Comparison of ENCODE assay signal across 10 cellular contexts in the genomic region with DNA sequence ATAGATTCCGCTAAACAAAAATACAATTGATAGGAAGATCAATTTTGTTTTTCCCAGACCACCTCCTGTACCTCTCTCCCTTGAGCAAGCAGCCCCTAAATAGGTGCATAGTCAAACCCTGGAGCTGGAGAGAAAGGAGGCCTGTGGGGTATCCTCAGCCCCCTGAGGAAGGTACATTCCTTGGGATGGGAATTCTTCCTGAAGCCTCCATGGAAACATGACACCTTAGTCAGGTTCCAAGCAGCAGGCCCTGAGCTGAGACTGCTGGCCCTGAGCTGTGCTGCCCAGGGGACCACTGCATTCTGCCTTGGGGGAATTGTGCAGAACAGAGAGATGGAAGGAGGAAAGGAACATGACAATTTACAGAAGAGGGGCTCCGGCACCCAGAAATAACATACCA. TPM values are rescaled to one million over a fixed set of nuclear protein-coding genes. Genes with fewer than 3 reads are reported as not detected.
DNase-seq lines count a peak whose midpoint lies in the region; ATAC-seq and TF ChIP-seq lines count a peak whose summit lies in the region.
"Had no signal": no experiment of that assay in that cellular context is flagged by ENCODE, and none has a peak within 500 bp of the region (broad histone marks: within the 10 kb centered on the region; RNA-seq: fewer than 3 reads in every experiment).

No MANE protein-coding gene starts in this region.

- peak overlapping the region; percentile 34; the same call in 1 of the 2 replicates for H3K27ac ChIP-seq in PC-9

- H3K27me3 ChIP-seq in PC-9 (ENCODE audit: insufficient read depth, low read depth) = no peaks in the 10 kb centered on the region
- H3K27me3 ChIP-seq in skeletal muscle satellite cell (ENCODE audit: control insufficient read depth, insufficient read depth, low read length) = no peaks in the 10 kb centered on the region

- H3K36me3 ChIP-seq in PC-9 (ENCODE audit: low read depth) (peaks cover 47% of the 10 kb centered on the region), skeletal muscle satellite cell (ENCODE audit: insufficient read depth, low read length) (peaks cover 28% of the 10 kb centered on the region)

- POLR2A ChIA-PET in PC-9 (lab: Charles Lee; ENCODE audit: unreplicated experiment) = no interaction called here

- DNase-seq in activated T-cell treated with anti-CD3 and anti-CD28 coated beads, Interleukin-2, amount 50 U/mL, for 4 hours = no peak
- no peak for DNase-seq in activated T-cell treated with anti-CD3 and anti-CD28 coated beads, Interleukin-2, amount 50 U/mL, for 1 hour
- no peak for DNase-seq in PC-9
- DNase-seq in endothelial cell (ENCODE audit: low spot score) = peak; percentile 13
- no peak for DNase-seq in cerebellum (ENCODE audit: low spot score)
- DNase-seq in UCSD-AML1 (lab: John Stamatoyannopoulos, UW; ENCODE audit: unreplicated experiment) = no peak
- DNase-seq: NCI-H146 had no signal

- no peaks in the 10 kb centered on the region for H3K27me3 Mint-ChIP-seq in activated T-cell treated with anti-CD3 and anti-CD28 coated beads, Interleukin-2, amount 50 U/mL, for 4 hours (ENCODE audit: low read depth)
- H3K27me3 Mint-ChIP-seq in endothelial cell (ENCODE audit: unreplicated experiment) = peaks cover 4% of the 10 kb centered on the region

- no peak overlapping the region for H3K4me3 ChIP-seq in PC-9
- no peak overlapping the region for H3K4me3 ChIP-seq in skeletal muscle satellite cell (ENCODE audit: low read length)

- BruUV-seq in PC-9 (replicated peaks; lab: Mats Ljungman, UMichigan) = no TSS peak

- no peaks in the 10 kb centered on the region for H3K9me3 Mint-ChIP-seq in activated T-cell treated with anti-CD3 and anti-CD28 coated beads, Interleukin-2, amount 50 U/mL, for 4 hours
- no peaks in the 10 kb centered on the region for H3K9me3 Mint-ChIP-seq in endothelial cell (ENCODE audit: unreplicated experiment)

- peaks cover 69% of the 10 kb centered on the region for H3K4me1 Mint-ChIP-seq in activated T-cell treated with anti-CD3 and anti-CD28 coated beads, Interleukin-2, amount 50 U/mL, for 4 hours (ENCODE audit: low read depth)
- peaks cover 46% of the 10 kb centered on the region for H3K4me1 Mint-ChIP-seq in endothelial cell (ENCODE audit: unreplicated experiment)

- CTCF ChIA-PET in PC-9 (lab: Charles Lee) = no interaction called here

- TF ChIP-seq CTCF in PC-9 (conservative IDR thresholded peaks at IDR 0.05) (no peak), endothelial cell (IDR thresholded peaks at IDR 0.05; ENCODE audit: unreplicated experiment) (no peak)

- H3K9me2 ChIP-seq in PC-9 (ENCODE audit: insufficient read depth) = no peaks in the 10 kb centered on the region

- H3K4me3 Mint-ChIP-seq in activated T-cell treated with anti-CD3 and anti-CD28 coated beads, Interleukin-2, amount 50 U/mL, for 4 hours = peak overlapping the region; percentile 98
- H3K4me3 Mint-ChIP-seq in endothelial cell (ENCODE audit: unreplicated experiment) = no peak overlapping the region

- H3K9me3 ChIP-seq in PC-9 (ENCODE audit: insufficient read depth, low read depth) (no peaks in the 10 kb centered on the region), skeletal muscle satellite cell (replicated peaks; ENCODE audit: low read length) (no peaks in the 10 kb centered on the region)

- H3K9ac ChIP-seq in skeletal muscle satellite cell (ENCODE audit: low read depth, low read length) = peak overlapping the region; percentile 21

- H3K36me3 Mint-ChIP-seq in activated T-cell treated with anti-CD3 and anti-CD28 coated beads, Interleukin-2, amount 50 U/mL, for 4 hours (ENCODE audit: insufficient read depth) = peaks cover 41% of the 10 kb centered on the region
- H3K36me3 Mint-ChIP-seq in endothelial cell (ENCODE audit: low read depth, unreplicated experiment) = no peaks in the 10 kb centered on the region

- no peak for ATAC-seq in activated T-cell treated with anti-CD3 and anti-CD28 coated beads, Interleukin-2, amount 50 U/mL, for 4 hours
- ATAC-seq in HG03432 (IDR thresholded peaks at IDR 0.05; ENCODE audit: unreplicated experiment) = no peak

- H3K4me2 ChIP-seq in PC-9 (peak overlapping the region; percentile 90; the same call in 1 of the 2 replicates), skeletal muscle satellite cell (ENCODE audit: low read length) (peak overlapping the region; percentile 12)

- H3F3A ChIP-seq in PC-9 (ENCODE audit: insufficient read depth, low read depth) = peaks cover 81% of the 10 kb centered on the region

- H3K4me1 ChIP-seq in PC-9 (replicated peaks; ENCODE audit: insufficient read depth) (peaks cover 85% of the 10 kb centered on the region), skeletal muscle satellite cell (ENCODE audit: control insufficient read depth, insufficient read depth, low read length) (peaks cover 75% of the 10 kb centered on the region)

- peak overlapping the region; percentile 70 for H3K27ac Mint-ChIP-seq in endothelial cell (ENCODE audit: unreplicated experiment)

- intact Hi-C loops in PC-9 (cut with micrococcal nuclease; ENCODE audit: unreplicated experiment) = no loop called here

- H4K20me1 ChIP-seq in PC-9 (ENCODE audit: insufficient read depth) = peaks cover 93% of the 10 kb centered on the region

- H3K79me2 ChIP-seq in PC-9 (ENCODE audit: low read depth) = peaks cover 99% of the 10 kb centered on the region

- H2AFZ ChIP-seq in PC-9 = no peak overlapping the region

RNA-seq across cellular contexts. Expression of a gene that starts 7.4 kb away (rescaled TPM):
- 100 to 1,000 TPM; 531 to 572 (median 556) TPM for total RNA-seq in activated T-cell treated with anti-CD3 and anti-CD28 coated beads, Interleukin-2, amount 50 U/mL, for 4 hours
- total RNA-seq in PC-9 (2021) (267 and 337 TPM in 2 replicates), endothelial cell (ENCODE audit: unreplicated experiment) (194 TPM), cerebellum (68.7 TPM)
- total RNA-seq in skeletal muscle satellite cell (2012; rRNA removed) = 187 and 212 TPM in 2 replicates

RNA-seq across cellular contexts. Expression of a gene that starts 30.2 kb away (rescaled TPM):
- not detected for total RNA-seq in activated T-cell treated with anti-CD3 and anti-CD28 coated beads, Interleukin-2, amount 50 U/mL, for 4 hours
- total RNA-seq in PC-9 (2021) (not detected in 2 replicates), endothelial cell (ENCODE audit: unreplicated experiment) (not detected), cerebellum (not detected)
- not detected in 2 replicates for total RNA-seq in skeletal muscle satellite cell (2012; rRNA removed)
- total RNA-seq: kidney epithelial cell had no signal

RNA-seq across cellular contexts. Expression of a gene that starts 35.3 kb away (rescaled TPM):
- 1 to 10 TPM; 1.3 to 3.8 (median 1.6) TPM for total RNA-seq in activated T-cell treated with anti-CD3 and anti-CD28 coated beads, Interleukin-2, amount 50 U/mL, for 4 hours
- 11.8 and 14.5 TPM in 2 replicates for total RNA-seq in PC-9 (2021)
- total RNA-seq in endothelial cell (ENCODE audit: unreplicated experiment) = 3.3 TPM
- total RNA-seq in skeletal muscle satellite cell (2012; rRNA removed) = 2.8 and 3.5 TPM in 2 replicates
- total RNA-seq in cerebellum = 26.0 TPM
